In the genomic region with DNA sequence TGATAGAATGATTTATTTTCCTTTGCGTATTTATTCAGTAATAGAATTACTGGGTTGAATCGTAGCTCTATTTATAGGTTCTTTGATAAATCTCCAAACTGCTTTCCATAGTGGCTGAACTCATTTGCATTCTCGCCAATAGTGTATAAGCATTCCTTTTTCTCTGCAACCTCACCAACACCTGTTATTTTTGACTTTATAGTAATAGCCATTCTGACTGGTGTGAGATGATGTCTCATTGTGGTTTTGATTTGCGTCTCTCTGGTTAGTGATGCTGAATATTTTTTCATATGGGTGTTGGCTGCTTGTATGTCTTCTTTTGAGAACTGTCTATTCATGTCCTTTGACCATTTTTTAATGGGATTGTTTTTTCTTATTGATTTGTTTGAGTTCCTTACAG, we compare ENCODE assay signal across 25 cellular contexts.
"Had no signal": no experiment of that assay in that cellular context is flagged by ENCODE, and none has a peak within 500 bp of the region (broad histone marks: within the 10 kb centered on the region; RNA-seq: fewer than 3 reads in every experiment).

No MANE protein-coding gene starts in this region.

- H3K36me3 Mint-ChIP-seq: activated CD8-positive, alpha-beta memory T cell treated with anti-CD3 and anti-CD28 coated beads, Interleukin-2, amount 10 ng/mL, durations not matched to agents 7 days and 5 days; activated naive CD4-positive, alpha-beta T cell treated with anti-CD3 and anti-CD28 coated beads, Interleukin-2, amount 10 ng/mL, durations not matched to agents 7 days and 5 days; activated naive CD8-positive, alpha-beta T cell treated with anti-CD3 and anti-CD28 coated beads, Interleukin-2, amount 10 ng/mL, durations not matched to agents 7 days and 5 days had no signal

- H3K9me3 ChIP-seq: body of pancreas, colonic mucosa had no signal

- H3K4me1 Mint-ChIP-seq: activated CD4-positive, alpha-beta T cell treated with anti-CD3 and anti-CD28 coated beads for 36 hours; activated CD4-positive, alpha-beta T cell treated with anti-CD3 and anti-CD28 coated beads, Interleukin-2, amount 10 ng/mL, durations not matched to agents 24 days and 14 days; activated CD8-positive, alpha-beta memory T cell treated with anti-CD3 and anti-CD28 coated beads, Interleukin-2, amount 10 ng/mL, durations not matched to agents 7 days and 5 days; activated naive CD4-positive, alpha-beta T cell treated with anti-CD3 and anti-CD28 coated beads, Interleukin-2, amount 10 ng/mL, durations not matched to agents 7 days and 5 days; activated naive CD8-positive, alpha-beta T cell treated with anti-CD3 and anti-CD28 coated beads, Interleukin-2, amount 10 ng/mL, durations not matched to agents 7 days and 5 days had no signal

- ATAC-seq: activated CD4-positive, alpha-beta T cell treated with anti-CD3 and anti-CD28 coated beads for 36 hours; activated CD8-positive, alpha-beta memory T cell treated with anti-CD3 and anti-CD28 coated beads, Interleukin-2, amount 10 ng/mL, durations not matched to agents 7 days and 5 days; activated CD8-positive, alpha-beta T cell treated with anti-CD3 and anti-CD28 coated beads, Interleukin-2, amount 10 ng/mL, durations not matched to agents 7 days and 5 days; activated naive CD4-positive, alpha-beta T cell treated with anti-CD3 and anti-CD28 coated beads, Interleukin-2, amount 50 U/mL, for 72 hours; body of pancreas; esophagus mucosa had no signal

- H3K36me3 ChIP-seq: colonic mucosa had no signal

- H3K4me3 Mint-ChIP-seq: activated CD4-positive, alpha-beta memory T cell treated with anti-CD3 and anti-CD28 coated beads for 36 hours; activated CD4-positive, alpha-beta T cell treated with anti-CD3 and anti-CD28 coated beads for 36 hours; activated CD4-positive, alpha-beta T cell treated with anti-CD3 and anti-CD28 coated beads, Interleukin-2, amount 10 ng/mL, durations not matched to agents 24 days and 14 days; activated CD8-positive, alpha-beta memory T cell treated with anti-CD3 and anti-CD28 coated beads, Interleukin-2, amount 10 ng/mL, durations not matched to agents 7 days and 5 days; activated CD8-positive, alpha-beta T cell treated with anti-CD3 and anti-CD28 coated beads, Interleukin-2, amount 10 ng/mL, durations not matched to agents 7 days and 5 days; activated naive CD4-positive, alpha-beta T cell treated with anti-CD3 and anti-CD28 coated beads, Interleukin-2, amount 10 ng/mL, durations not matched to agents 7 days and 5 days; activated naive CD8-positive, alpha-beta T cell treated with anti-CD3 and anti-CD28 coated beads, Interleukin-2, amount 10 ng/mL, durations not matched to agents 7 days and 5 days; activated T-cell treated with anti-CD3 and anti-CD28 coated beads, Interleukin-2, amount 50 U/mL, for 72 hours; endodermal cell had no signal

- DNase-seq: activated CD4-positive, alpha-beta memory T cell treated with anti-CD3 and anti-CD28 coated beads for 36 hours; activated CD4-positive, alpha-beta T cell treated with anti-CD3 and anti-CD28 coated beads for 36 hours; activated CD4-positive, alpha-beta T cell treated with anti-CD3 and anti-CD28 coated beads, Interleukin-2, amount 10 ng/mL, durations not matched to agents 24 days and 14 days; activated CD4-positive, CD25-positive, alpha-beta regulatory T cell; activated CD4-positive, CD25-positive, alpha-beta regulatory T cell treated with anti-CD3 and anti-CD28 coated beads, Interleukin-2, amount 50 U/mL, for 72 hours; activated CD8-positive, alpha-beta memory T cell treated with anti-CD3 and anti-CD28 coated beads, Interleukin-2, amount 10 ng/mL, durations not matched to agents 7 days and 5 days; activated CD8-positive, alpha-beta memory T cell treated with anti-CD3 and anti-CD28 coated beads, Interleukin-2, amount 50 U/mL, for 4 hours; activated CD8-positive, alpha-beta T cell treated with anti-CD3 and anti-CD28 coated beads, Interleukin-2, amount 10 ng/mL, durations not matched to agents 7 days and 5 days; activated gamma-delta T cell; activated naive CD4-positive, alpha-beta T cell; activated naive CD4-positive, alpha-beta T cell treated with anti-CD3 and anti-CD28 coated beads, Interleukin-2, amount 10 ng/mL, durations not matched to agents 7 days and 5 days; activated naive CD8-positive, alpha-beta T cell treated with anti-CD3 and anti-CD28 coated beads, Interleukin-2, amount 10 ng/mL, durations not matched to agents 7 days and 5 days; activated T-cell treated with anti-CD3 and anti-CD28 coated beads, Interleukin-2, amount 50 U/mL, for 1 hour; activated T-cell treated with anti-CD3 and anti-CD28 coated beads, Interleukin-2, amount 50 U/mL, for 72 hours; anterior cingulate cortex; body of pancreas; caudate nucleus; colonic mucosa; effector memory CD4-positive, alpha-beta T cell; endodermal cell; foreskin fibroblast; head of caudate nucleus; T-helper 2 cell had no signal

- H3K4me3 ChIP-seq: body of pancreas, colonic mucosa had no signal

- H3K4me1 ChIP-seq: body of pancreas, colonic mucosa had no signal

- H3K27ac ChIP-seq: body of pancreas, colonic mucosa had no signal

- H3K27me3 ChIP-seq: body of pancreas, colonic mucosa had no signal

- H3K27me3 Mint-ChIP-seq: activated CD4-positive, alpha-beta memory T cell treated with anti-CD3 and anti-CD28 coated beads for 36 hours; activated CD4-positive, alpha-beta T cell treated with anti-CD3 and anti-CD28 coated beads for 36 hours; activated CD4-positive, alpha-beta T cell treated with anti-CD3 and anti-CD28 coated beads, Interleukin-2, amount 10 ng/mL, durations not matched to agents 24 days and 14 days; activated CD8-positive, alpha-beta memory T cell treated with anti-CD3 and anti-CD28 coated beads, Interleukin-2, amount 10 ng/mL, durations not matched to agents 7 days and 5 days; activated naive CD4-positive, alpha-beta T cell treated with anti-CD3 and anti-CD28 coated beads, Interleukin-2, amount 10 ng/mL, durations not matched to agents 7 days and 5 days; activated naive CD8-positive, alpha-beta T cell treated with anti-CD3 and anti-CD28 coated beads, Interleukin-2, amount 10 ng/mL, durations not matched to agents 7 days and 5 days had no signal

- H3K9me3 Mint-ChIP-seq: activated CD4-positive, alpha-beta T cell treated with anti-CD3 and anti-CD28 coated beads, Interleukin-2, amount 10 ng/mL, durations not matched to agents 24 days and 14 days; activated naive CD4-positive, alpha-beta T cell treated with anti-CD3 and anti-CD28 coated beads, Interleukin-2, amount 10 ng/mL, durations not matched to agents 7 days and 5 days had no signal
